Comparison of ENCODE assay signal across 30 cellular contexts in the genomic region with DNA sequence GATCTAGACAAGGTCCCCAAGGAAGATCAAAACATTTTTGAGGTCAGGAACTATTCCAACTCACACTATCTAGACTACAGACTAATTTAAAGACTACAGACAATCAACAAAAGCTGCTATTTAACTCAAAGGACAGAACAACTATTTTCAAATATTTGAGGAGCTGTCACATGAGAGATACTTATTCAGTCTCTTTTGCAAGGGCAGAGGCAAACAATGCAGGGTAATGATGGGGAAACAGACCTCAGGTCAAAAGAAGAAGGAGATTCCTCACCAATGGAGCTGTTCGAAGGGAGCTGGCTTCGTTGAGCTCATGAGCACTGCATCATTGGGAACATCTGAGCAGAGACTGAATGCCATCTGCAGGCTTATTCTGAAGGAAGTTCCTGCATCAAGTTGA.
"Had no signal": no experiment of that assay in that cellular context is flagged by ENCODE, and none has a peak within 500 bp of the region (broad histone marks: within the 10 kb centered on the region; RNA-seq: fewer than 3 reads in every experiment).

No MANE protein-coding gene starts in this region.

- H3K4me3 ChIP-seq: body of pancreas, cardiac muscle cell, coronary artery, dorsolateral prefrontal cortex, gastroesophageal sphincter, hepatocyte, left ventricle myocardium inferior, lung, mucosa of descending colon, right atrium auricular region, smooth muscle cell, uterus had no signal

- H3K27me3 ChIP-seq: body of pancreas, cardiac muscle cell, dorsolateral prefrontal cortex, gastroesophageal sphincter, hepatocyte, right atrium auricular region, uterus had no signal

- H3K27ac ChIP-seq: body of pancreas, cardiac muscle cell, coronary artery, dorsolateral prefrontal cortex, gastroesophageal sphincter, hepatocyte, left ventricle myocardium inferior, parathyroid adenoma, right atrium auricular region, uterus had no signal

- H3K9me3 ChIP-seq: gastroesophageal sphincter, mucosa of descending colon, uterus had no signal

- H3K4me2 ChIP-seq: hepatocyte, smooth muscle cell had no signal

- DNase-seq: activated CD4-positive, alpha-beta T cell treated with anti-CD3 and anti-CD28 coated beads for 1 hour; activated CD4-positive, alpha-beta T cell treated with anti-CD3 and anti-CD28 coated beads, Interleukin-2, amount 10 ng/mL, durations not matched to agents 7 days and 5 days; activated CD8-positive, alpha-beta T cell treated with anti-CD3 and anti-CD28 coated beads for 36 hours; activated gamma-delta T cell treated with Interleukin-2 at 50 U/mL for 16 hours; activated T-cell treated with anti-CD3 and anti-CD28 coated beads, Interleukin-2, amount 50 U/mL, for 4 hours; aorta; body of pancreas; cerebellar nuclear complex; dorsolateral prefrontal cortex; effector memory CD8-positive, alpha-beta T cell; islet precursor cell; left ventricle myocardium inferior; mucosa of descending colon; nephron progenitor cell; stimulated activated CD4-positive, alpha-beta T cell treated with anti-CD3 and anti-CD28 coated beads, Interleukin-1b, Interleukin-23, amount 100 ng/mL, for 48 hours; stimulated activated CD4-positive, alpha-beta T cell treated with anti-CD3 and anti-CD28 coated beads, Interleukin-4, amount 100 ng/mL, for 4 hours; stimulated activated CD8-positive, alpha-beta memory T cell treated with anti-CD3 and anti-CD28 coated beads, Interleukin-4, amount 100 ng/mL, for 48 hours; stimulated activated naive CD8-positive, alpha-beta T cell treated with anti-CD3 and anti-CD28 coated beads, Interleukin-15, amount 100 ng/mL, for 72 hours; substantia nigra; T-helper 2 cell; uterus had no signal

- H3K4me1 ChIP-seq: body of pancreas, parathyroid adenoma had no signal

- H3K79me2 ChIP-seq: hepatocyte, parathyroid adenoma had no signal

- FAIRE-seq: endothelial cell of umbilical vein had no signal

- H3K9ac ChIP-seq: parathyroid adenoma had no signal

- H2AFZ ChIP-seq: hepatocyte, parathyroid adenoma had no signal

- H3K36me3 ChIP-seq: cardiac muscle cell, gastroesophageal sphincter, right atrium auricular region, uterus had no signal
